Comparison of ENCODE assay signal across 20 cellular contexts in genomic region chr14:88682495-88683114, GRCh38.
DNase-seq lines count a peak whose midpoint lies in the region; ATAC-seq and TF ChIP-seq lines count a peak whose summit lies in the region.
"Had no signal": no experiment of that assay in that cellular context is flagged by ENCODE, and none has a peak within 500 bp of the region (broad histone marks: within the 10 kb centered on the region; RNA-seq: fewer than 3 reads in every experiment).

No MANE protein-coding gene starts in this region.

- H3K4me1 ChIP-seq in hepatocyte (ENCODE audit: insufficient read depth) (no peaks in the 10 kb centered on the region), neural progenitor cell (no peaks in the 10 kb centered on the region)
- H3K4me1 ChIP-seq: esophagus muscularis mucosa, spleen, testis had no signal

- H3K9me2 ChIP-seq in hepatocyte (replicated peaks; ENCODE audit: insufficient read depth), result no peaks in the 10 kb centered on the region

- no peaks in the 10 kb centered on the region for H3K9me3 Mint-ChIP-seq in activated CD4-positive, alpha-beta T cell treated with anti-CD3 and anti-CD28 coated beads for 36 hours (ENCODE audit: low read depth)
- no peaks in the 10 kb centered on the region for H3K9me3 Mint-ChIP-seq in neural progenitor cell
- H3K9me3 Mint-ChIP-seq: activated T-helper 17 cell treated with anti-CD3 and anti-CD28 coated beads, Interleukin-2, amount 50 U/mL, for 72 hours; central memory CD8-positive, alpha-beta T cell had no signal

- H3K27ac ChIP-seq in hepatocyte (peak overlapping the region; percentile 6), neural progenitor cell (no peak overlapping the region)
- H3K27ac ChIP-seq: esophagus muscularis mucosa, spleen, testis, WERI-Rb-1 had no signal

- H3K27ac Mint-ChIP-seq in activated CD4-positive, alpha-beta T cell treated with anti-CD3 and anti-CD28 coated beads for 36 hours, result no peak overlapping the region
- H3K27ac Mint-ChIP-seq in neural progenitor cell, result no peak overlapping the region
- H3K27ac Mint-ChIP-seq: activated T-helper 17 cell treated with anti-CD3 and anti-CD28 coated beads, Interleukin-2, amount 50 U/mL, for 72 hours had no signal

- H4K20me1 ChIP-seq in hepatocyte (ENCODE audit: insufficient read depth, poor library complexity, severe bottlenecking) (no peaks in the 10 kb centered on the region), neural progenitor cell (ENCODE audit: low read depth) (no peaks in the 10 kb centered on the region)

- H3K36me3 ChIP-seq in hepatocyte (replicated peaks; ENCODE audit: insufficient read depth, low read depth) (no peaks in the 10 kb centered on the region), neural progenitor cell (no peaks in the 10 kb centered on the region)
- H3K36me3 ChIP-seq: esophagus muscularis mucosa, spleen had no signal

- H3K9me3 ChIP-seq in hepatocyte (ENCODE audit: low read depth) (no peaks in the 10 kb centered on the region), neural progenitor cell (ENCODE audit: low read depth) (no peaks in the 10 kb centered on the region)
- H3K9me3 ChIP-seq: esophagus muscularis mucosa, spleen, testis had no signal

- TF ChIP-seq CTCF in hepatocyte (IDR thresholded peaks at IDR 0.05; ENCODE audit: poor library complexity) (no peak), neural progenitor cell (IDR thresholded peaks at IDR 0.05) (no peak)

- no peak overlapping the region for H3K9ac ChIP-seq in neural progenitor cell

- H3K79me2 ChIP-seq in hepatocyte, result no peaks in the 10 kb centered on the region
- H3K79me2 ChIP-seq in neural progenitor cell (ENCODE audit: low read depth), result no peaks in the 10 kb centered on the region

- H3F3A ChIP-seq in neural progenitor cell (ENCODE audit: low read depth), result no peaks in the 10 kb centered on the region

- H2AFZ ChIP-seq in hepatocyte (no peak overlapping the region), neural progenitor cell (replicated peaks) (no peak overlapping the region)

- no peaks in the 10 kb centered on the region for H3K27me3 Mint-ChIP-seq in activated CD4-positive, alpha-beta T cell treated with anti-CD3 and anti-CD28 coated beads for 36 hours
- no peaks in the 10 kb centered on the region for H3K27me3 Mint-ChIP-seq in neural progenitor cell (ENCODE audit: insufficient read depth, low read depth)
- H3K27me3 Mint-ChIP-seq: activated T-helper 17 cell treated with anti-CD3 and anti-CD28 coated beads, Interleukin-2, amount 50 U/mL, for 72 hours; central memory CD8-positive, alpha-beta T cell had no signal

- H3K4me3 ChIP-seq in hepatocyte, result no peak overlapping the region
- H3K4me3 ChIP-seq in neural progenitor cell, result no peak overlapping the region
- H3K4me3 ChIP-seq: esophagus muscularis mucosa, spleen, testis had no signal

- H3K36me3 Mint-ChIP-seq in activated CD4-positive, alpha-beta T cell treated with anti-CD3 and anti-CD28 coated beads for 36 hours (ENCODE audit: low read depth), result peaks cover 19% of the 10 kb centered on the region
- H3K36me3 Mint-ChIP-seq in neural progenitor cell, result no peaks in the 10 kb centered on the region

- WGBS in hepatocyte (ENCODE audit: low lambda C conversion rate, missing lambda C conversion rate), result 28% methylated on average over 5 of the region's 5 CpGs

- CTCF ChIA-PET in activated CD4-positive, alpha-beta T cell treated with anti-CD3 and anti-CD28 coated beads for 36 hours (lab: Charles Lee), result interaction anchor here (0.6 to 2.4 kb wide), 5 partner anchors 13 to 229 kb away, joined by 3 to 17 read pairs (median 3); no protein-coding TSS in a partner anchor

- POLR2A ChIA-PET in activated CD4-positive, alpha-beta T cell treated with anti-CD3 and anti-CD28 coated beads for 36 hours (lab: Charles Lee), result no interaction called here

- ATAC-seq in activated CD4-positive, alpha-beta T cell treated with anti-CD3 and anti-CD28 coated beads for 36 hours, result peak; percentile 26
- ATAC-seq: activated T-helper 17 cell treated with anti-CD3 and anti-CD28 coated beads, Interleukin-2, amount 50 U/mL, for 72 hours had no signal

- DNase-seq in activated CD4-positive, alpha-beta T cell treated with anti-CD3 and anti-CD28 coated beads for 36 hours, result peak; percentile 10
- DNase-seq in activated CD4-positive, alpha-beta T cell treated with anti-CD3 and anti-CD28 coated beads for 4 hours, result no peak
- DNase-seq in OCI-M1 (lab: John Stamatoyannopoulos, UW) (peak; percentile 35), hepatocyte (ENCODE audit: low spot score) (peak; percentile 39), neural progenitor cell (ENCODE audit: low spot score) (peak; percentile 4), DMS53 treated with DMSO at 0.1 percent for 48 hours (lab: John Stamatoyannopoulos, UW; ENCODE audit: unreplicated experiment) (no peak), NCI-H69 (lab: John Stamatoyannopoulos, UW) (no peak), superior temporal gyrus (ENCODE audit: extremely low spot score) (no peak)
- DNase-seq: 8988T; amygdala; kidney; midbrain; NCI-H1694 treated with DMSO at 0.1 percent for 48 hours; spleen; stimulated activated CD8-positive, alpha-beta memory T cell treated with anti-CD3 and anti-CD28 coated beads, Interleukin-4, amount 100 ng/mL, for 48 hours; testis; WERI-Rb-1 had no signal

- intact Hi-C loops in activated CD4-positive, alpha-beta T cell treated with anti-CD3 and anti-CD28 coated beads for 36 hours (cut with DNase I, micrococcal nuclease), result loop anchor here in 1 of 2 experiments (5.0 kb wide), 1 partner anchor 185 kb away; no protein-coding TSS in a partner anchor

- H3K4me1 Mint-ChIP-seq in activated CD4-positive, alpha-beta T cell treated with anti-CD3 and anti-CD28 coated beads for 36 hours, result no peaks in the 10 kb centered on the region
- no peaks in the 10 kb centered on the region for H3K4me1 Mint-ChIP-seq in neural progenitor cell
- H3K4me1 Mint-ChIP-seq: activated T-helper 17 cell treated with anti-CD3 and anti-CD28 coated beads, Interleukin-2, amount 50 U/mL, for 72 hours; central memory CD8-positive, alpha-beta T cell had no signal

- no peak overlapping the region for H3K4me3 Mint-ChIP-seq in activated CD4-positive, alpha-beta T cell treated with anti-CD3 and anti-CD28 coated beads for 36 hours
- no peak overlapping the region for H3K4me3 Mint-ChIP-seq in neural progenitor cell
- H3K4me3 Mint-ChIP-seq: activated T-helper 17 cell treated with anti-CD3 and anti-CD28 coated beads, Interleukin-2, amount 50 U/mL, for 72 hours; central memory CD8-positive, alpha-beta T cell had no signal

- H3K27me3 ChIP-seq in hepatocyte (no peaks in the 10 kb centered on the region), neural progenitor cell (no peaks in the 10 kb centered on the region)
- H3K27me3 ChIP-seq: esophagus muscularis mucosa, spleen, testis had no signal

- H3K4me2 ChIP-seq in hepatocyte, result peak overlapping the region; percentile 14
- no peak overlapping the region for H3K4me2 ChIP-seq in neural progenitor cell

Comparison
In these comparisons a context has a peak if more than half of its experiments do, and no peak if none do; other contexts are left out.
1. DNase-seq: peak in activated CD4-positive, alpha-beta T cell treated with anti-CD3 and anti-CD28 coated beads for 36 hours (single experiment), OCI-M1 (single experiment), hepatocyte (single experiment) and neural progenitor cell (single experiment); none in activated CD4-positive, alpha-beta T cell treated with anti-CD3 and anti-CD28 coated beads for 4 hours (0 of 2), DMS53 treated with DMSO at 0.1 percent for 48 hours (single experiment), NCI-H69 (single experiment) and superior temporal gyrus (single experiment).